In genomic region chr10:80029205-80029604, GRCh38 we compare ENCODE assay signal across 7 cellular contexts. TPM values are rescaled to one million over a fixed set of nuclear protein-coding genes. Genes with fewer than 3 reads are reported as not detected.
DNase-seq lines count a peak whose midpoint lies in the region; ATAC-seq and TF ChIP-seq lines count a peak whose summit lies in the region.
"Not testable (repeated sequence)": the region's sequence is repeated elsewhere in the genome, so short reads cannot be mapped to it uniquely, and the experiment has no call there.

No MANE protein-coding gene starts in this region.

- not testable (repeated sequence) for H3K4me1 Mint-ChIP-seq in MCF 10A (ENCODE audit: insufficient read depth, unreplicated experiment)

- intact Hi-C loops in MCF 10A (cut with micrococcal nuclease), result not testable (repeated sequence)

- H3K27me3 Mint-ChIP-seq in MCF 10A (ENCODE audit: insufficient read depth, unreplicated experiment), result not testable (repeated sequence)

- peak; percentile 65 for DNase-seq in MM.1S
- peak; percentile 72 for DNase-seq in OCI-M1 (lab: John Stamatoyannopoulos, UW)
- peak; percentile 38 for DNase-seq in MCF 10A (ENCODE audit: unreplicated experiment)
- DNase-seq in mesenchymal stem cell, result peak; percentile 11

- CTCF ChIA-PET in MCF 10A (lab: Yijun Ruan, JAX), result interaction anchor here (0.5 to 2.3 kb wide), 6 partner anchors 9 to 114 kb away, joined by 3 to 13 read pairs (median 4); no protein-coding TSS in a partner anchor

- H3K4me2 ChIP-seq in MM.1S (ENCODE audit: low read depth, low read length); mesenchymal stem cell (ENCODE audit: low read length, poor library complexity, severe bottlenecking): not testable (repeated sequence)

- not testable (repeated sequence) for H3K4me1 ChIP-seq in MM.1S (ENCODE audit: low read length); mesenchymal stem cell (ENCODE audit: control insufficient read depth, insufficient read depth, low read depth, low read length)

- not testable (repeated sequence) for H4K8ac ChIP-seq in mesenchymal stem cell (ENCODE audit: low read length)

- not testable (repeated sequence) for H3K79me1 ChIP-seq in mesenchymal stem cell (replicated peaks; ENCODE audit: low read length, poor library complexity, severe bottlenecking)

- not testable (repeated sequence) for H3K36me3 ChIP-seq in MM.1S (replicated peaks; ENCODE audit: insufficient read depth, low read length); mesenchymal stem cell (ENCODE audit: control insufficient read depth in 1 of 2, insufficient read depth in 2 of 2, low read depth in 1 of 2, low read length in 2 of 2)

- H3K27ac Mint-ChIP-seq in MCF 10A (ENCODE audit: low read depth, unreplicated experiment), result not testable (repeated sequence)

- ATAC-seq in GM21390 (IDR thresholded peaks at IDR 0.05; ENCODE audit: unreplicated experiment) (peak; percentile 86), HG02852 (IDR thresholded peaks at IDR 0.05; ENCODE audit: unreplicated experiment) (peak; percentile 61)

- not testable (repeated sequence) for H3K79me2 ChIP-seq in MM.1S (ENCODE audit: low read length)

- H3K4me3 Mint-ChIP-seq in MCF 10A (ENCODE audit: unreplicated experiment), result not testable (repeated sequence)

- TF ChIP-seq CTCF in GM12874 (IDR thresholded peaks at IDR 0.05; ENCODE audit: insufficient read depth, low read depth, low read length) (peak; percentile 34; the same call in 1 of the 2 replicates), MM.1S (IDR thresholded peaks at IDR 0.05; ENCODE audit: low read length) (peak; percentile 46)
- TF ChIP-seq CTCF in MCF 10A (IDR thresholded peaks at IDR 0.05; ENCODE audit: unreplicated experiment), result not testable (repeated sequence)

- H2BK12ac ChIP-seq in mesenchymal stem cell (ENCODE audit: low read length in 2 of 2), result not testable (repeated sequence)

- not testable (repeated sequence) for H3F3A ChIP-seq in MM.1S (ENCODE audit: insufficient read depth, low read length)

- not testable (repeated sequence) for H3K4me3 ChIP-seq in MM.1S (ENCODE audit: low read length); mesenchymal stem cell (ENCODE audit: insufficient read depth in 1 of 2, low read depth in 1 of 2, low read length in 2 of 2)

- POLR2A ChIA-PET in MCF 10A (lab: Yijun Ruan, JAX), result interaction anchor here (0.7 kb wide), 1 partner anchor 114 kb away, joined by 3 read pairs; no protein-coding TSS in a partner anchor

- H3K9me3 ChIP-seq in MM.1S (replicated peaks; ENCODE audit: insufficient read depth, low read length); mesenchymal stem cell (ENCODE audit: control insufficient read depth, low read length): not testable (repeated sequence)

- not testable (repeated sequence) for H2BK120ac ChIP-seq in mesenchymal stem cell (ENCODE audit: low read depth, low read length)

- not testable (repeated sequence) for H3K23ac ChIP-seq in mesenchymal stem cell (ENCODE audit: low read length in 2 of 2)

- H4K20me1 ChIP-seq in MM.1S (ENCODE audit: insufficient read depth, low read length), result not testable (repeated sequence)

- not testable (repeated sequence) for H3K4ac ChIP-seq in mesenchymal stem cell (ENCODE audit: low read depth in 1 of 2, low read length in 2 of 2)

- H2BK5ac ChIP-seq in mesenchymal stem cell (ENCODE audit: low read depth, low read length, poor library complexity, severe bottlenecking), result not testable (repeated sequence)

- WGBS in mesenchymal stem cell, result 51% methylated on average over 3 of the region's 3 CpGs

- not testable (repeated sequence) for H3K9ac ChIP-seq in MM.1S (ENCODE audit: low read length); mesenchymal stem cell (ENCODE audit: low read length)

- H2AK5ac ChIP-seq in mesenchymal stem cell (ENCODE audit: low read length, severe bottlenecking), result not testable (repeated sequence)

- peak overlapping the region; percentile 59 for H2AFZ ChIP-seq in MM.1S (ENCODE audit: low read length)
- not testable (repeated sequence) for H2AFZ ChIP-seq in mesenchymal stem cell (ENCODE audit: low read depth, low read length)

- H4K91ac ChIP-seq in mesenchymal stem cell (ENCODE audit: low read length), result not testable (repeated sequence)

- H3K9me2 ChIP-seq in MM.1S (replicated peaks; ENCODE audit: insufficient read depth, low read length), result not testable (repeated sequence)

- H2BK15ac ChIP-seq in mesenchymal stem cell (ENCODE audit: low read depth, poor library complexity, severe bottlenecking), result not testable (repeated sequence)

- BruUV-seq in MCF 10A (replicated peaks; lab: Mats Ljungman, UMichigan), result not testable (repeated sequence)

- not testable (repeated sequence) for H3K36me3 Mint-ChIP-seq in MCF 10A (ENCODE audit: insufficient read depth, unreplicated experiment)

- H3K27ac ChIP-seq in MM.1S (ENCODE audit: low read length); mesenchymal stem cell (ENCODE audit: low read length, poor library complexity, severe bottlenecking): not testable (repeated sequence)

- not testable (repeated sequence) for H3K27me3 ChIP-seq in MM.1S (replicated peaks; ENCODE audit: insufficient read depth, low read length); mesenchymal stem cell (ENCODE audit: control insufficient read depth in 1 of 2, insufficient read depth in 1 of 2, low read length in 2 of 2)

- not testable (repeated sequence) for H3K9me3 Mint-ChIP-seq in MCF 10A (ENCODE audit: unreplicated experiment)

- not testable (repeated sequence) for H3K14ac ChIP-seq in mesenchymal stem cell (ENCODE audit: low read length in 2 of 2)

- H3K18ac ChIP-seq in mesenchymal stem cell (ENCODE audit: low read depth in 1 of 2, low read length in 2 of 2), result not testable (repeated sequence)

RNA-seq across cellular contexts. Expression of gene TMEM254, which starts 49.3 kb away (rescaled TPM):
- 24.7 and 31.6 TPM in 2 replicates for total RNA-seq in MCF 10A (2022)
- 13.6 TPM for polyA plus RNA-seq in mesenchymal stem cell (2013, experiment 1 of 2)
- polyA plus RNA-seq in mesenchymal stem cell (2013, experiment 2 of 2), result 13.5 TPM

Comparison
In these comparisons a context has a peak if more than half of its experiments do, and no peak if none do; other contexts are left out.
1. DNase-seq: peak in every context shown above with its lines; median percentile 72 in OCI-M1; 65 in MM.1S; 38 in MCF 10A; 11 in mesenchymal stem cell.